1 cellular context compared by ENCODE assay signal in the genomic region with DNA sequence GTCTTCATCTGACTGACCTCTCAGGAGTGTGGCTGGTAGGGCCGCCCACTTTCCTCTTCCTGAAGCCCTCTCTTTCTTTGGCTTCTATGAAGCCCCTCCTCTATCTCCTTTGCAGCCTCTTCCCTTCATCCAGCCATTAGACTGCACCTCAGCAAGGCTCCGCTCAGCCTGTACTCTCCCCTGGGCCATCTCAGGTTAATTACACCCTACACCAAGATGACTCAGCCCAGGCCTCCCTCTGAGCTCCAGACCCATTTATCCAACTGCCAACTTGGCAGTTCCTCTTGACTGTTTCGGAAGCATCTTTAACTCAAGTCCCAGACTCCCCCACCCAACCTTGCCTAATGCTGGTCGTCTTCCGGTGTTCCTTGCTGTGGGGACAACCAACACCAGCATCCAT.
TF ChIP-seq lines count a peak whose summit lies in the region.

No MANE protein-coding gene starts in this region.

TF ChIP-seq in IMR-90, 13 proteins besides CTCF, POLR2A, EP300 and RAD21:
- TF ChIP-seq MAFK (IDR thresholded peaks at IDR 0.05; ENCODE audit: low read depth, low read length) = no peak
- TF ChIP-seq CHD1 (IDR thresholded peaks at IDR 0.05; ENCODE audit: low read depth, low read length) = no peak
- TF ChIP-seq SMC3 (IDR thresholded peaks at IDR 0.05; ENCODE audit: low read depth, low read length) = no peak
- TF ChIP-seq CEBPB (IDR thresholded peaks at IDR 0.05; ENCODE audit: low read depth, low read length) = no peak
- no peak for TF ChIP-seq RCOR1 (IDR thresholded peaks at IDR 0.05; ENCODE audit: insufficient replicate concordance, low read length)
- no peak for TF ChIP-seq MXI1 (IDR thresholded peaks at IDR 0.05; ENCODE audit: borderline replicate concordance, low read depth, low read length)
- no peak for TF ChIP-seq MAZ (IDR thresholded peaks at IDR 0.05; ENCODE audit: borderline replicate concordance, low read depth, low read length)
- no peak for TF ChIP-seq BHLHE40 (IDR thresholded peaks at IDR 0.05; ENCODE audit: low read depth, low read length)
- TF ChIP-seq, protein P1, sequence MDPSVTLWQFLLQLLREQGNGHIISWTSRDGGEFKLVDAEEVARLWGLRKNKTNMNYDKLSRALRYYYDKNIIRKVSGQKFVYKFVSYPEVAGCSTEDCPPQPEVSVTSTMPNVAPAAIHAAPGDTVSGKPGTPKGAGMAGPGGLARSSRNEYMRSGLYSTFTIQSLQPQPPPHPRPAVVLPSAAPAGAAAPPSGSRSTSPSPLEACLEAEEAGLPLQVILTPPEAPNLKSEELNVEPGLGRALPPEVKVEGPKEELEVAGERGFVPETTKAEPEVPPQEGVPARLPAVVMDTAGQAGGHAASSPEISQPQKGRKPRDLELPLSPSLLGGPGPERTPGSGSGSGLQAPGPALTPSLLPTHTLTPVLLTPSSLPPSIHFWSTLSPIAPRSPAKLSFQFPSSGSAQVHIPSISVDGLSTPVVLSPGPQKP (IDR thresholded peaks at IDR 0.05; ENCODE audit: borderline replicate concordance, low read depth, low read length) = no peak
- TF ChIP-seq FOS (IDR thresholded peaks at IDR 0.05; ENCODE audit: low read depth, low read length) = no peak
- TF ChIP-seq RFX5 (IDR thresholded peaks at IDR 0.05; ENCODE audit: low read depth, low read length) = no peak
